ENCODE assay signal across 17 cellular contexts in genomic region chr4:138602664-138603063, GRCh38.
"Had no signal": no experiment of that assay in that cellular context is flagged by ENCODE, and none has a peak within 500 bp of the region (broad histone marks: within the 10 kb centered on the region; RNA-seq: fewer than 3 reads in every experiment).

No MANE protein-coding gene starts in this region.

- H3K4me3 ChIP-seq: breast epithelium, ovary, sigmoid colon, testis, upper lobe of left lung had no signal

- H3K9me3 ChIP-seq: ovary, sigmoid colon, testis had no signal

- H3K27me3 ChIP-seq: breast epithelium, ovary, sigmoid colon, testis, upper lobe of left lung had no signal

- H3K27ac ChIP-seq: breast epithelium, ovary, sigmoid colon, testis, upper lobe of left lung had no signal

- H3K36me3 ChIP-seq: breast epithelium, ovary, sigmoid colon, upper lobe of left lung had no signal

- H3K4me1 ChIP-seq: breast epithelium, testis, upper lobe of left lung had no signal

- DNase-seq: activated B cell treated with CpG ODN at 0.5 μM for 24 hours; activated CD4-positive, alpha-beta T cell treated with anti-CD3 and anti-CD28 coated beads, Interleukin-2, amount 10 ng/mL, durations not matched to agents 7 days and 5 days; activated CD8-positive, alpha-beta memory T cell treated with anti-CD3 and anti-CD28 coated beads, Interleukin-2, amount 50 U/mL, for 48 hours; activated gamma-delta T cell; activated T-cell treated with anti-CD3 and anti-CD28 coated beads, Interleukin-2, amount 50 U/mL, for 72 hours; amygdala; dermis blood vessel endothelial cell; effector memory CD8-positive, alpha-beta T cell; naive B cell; ovary; sigmoid colon; stimulated activated CD4-positive, alpha-beta T cell treated with anti-CD3 and anti-CD28 coated beads, Interleukin-1b, Interleukin-23, amount 100 ng/mL, for 48 hours; stimulated activated naive CD8-positive, alpha-beta T cell treated with anti-CD3 and anti-CD28 coated beads, Interleukin-15, amount 100 ng/mL, for 72 hours; T-helper 2 cell; testis; upper lobe of left lung had no signal
